ENCODE assay signal across 1 cellular context in the genomic region with DNA sequence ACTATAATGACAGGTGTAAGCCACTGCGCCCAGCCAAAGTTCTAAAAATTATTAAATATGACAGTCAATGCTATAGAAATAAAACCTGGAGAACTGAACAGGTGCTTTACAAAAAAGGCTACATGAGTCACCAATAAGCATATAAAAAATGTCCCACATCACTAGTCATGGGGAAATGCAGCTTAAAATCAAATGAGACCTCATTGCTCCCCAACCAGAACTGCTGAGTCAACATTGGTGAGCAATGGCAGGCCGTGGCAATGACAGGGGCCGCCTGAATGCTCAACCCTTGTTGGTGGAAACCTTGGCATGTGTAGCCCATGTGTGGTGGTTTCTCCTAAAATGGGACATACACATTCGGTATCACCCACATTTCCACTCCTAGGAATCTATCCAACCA.
TF ChIP-seq lines count a peak whose summit lies in the region.

No MANE protein-coding gene starts in this region.

TF ChIP-seq in K562, 482 proteins besides CTCF, POLR2A, EP300 and RAD21 (continued from another document):
- TF ChIP-seq MAFG (tag; conservative IDR thresholded peaks at IDR 0.05) = peak; percentile 64
TF ChIP-seq in K562: peak in this region for 5.
